ENCODE assay signal across 8 cellular contexts in the genomic region with DNA sequence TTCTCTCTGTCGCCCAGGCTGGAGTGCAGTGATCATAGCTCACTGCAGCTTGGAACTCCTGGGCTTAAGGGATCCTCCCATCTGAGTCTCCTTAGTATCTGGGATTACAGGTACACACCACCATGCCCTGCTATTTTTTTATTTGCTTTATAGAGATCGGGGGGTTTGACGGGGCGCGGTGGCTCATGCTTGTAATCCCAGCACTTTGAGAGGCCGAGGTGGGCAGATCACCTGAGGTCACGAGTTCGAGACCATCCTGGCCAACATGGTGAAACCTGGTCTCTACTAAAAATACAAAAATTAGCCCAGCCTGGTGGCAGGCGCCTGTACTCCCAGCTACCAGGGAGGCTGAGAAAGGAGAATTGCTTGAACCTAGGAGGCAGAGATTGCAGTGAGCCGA. TPM values are rescaled to one million over a fixed set of nuclear protein-coding genes. Genes with fewer than 3 reads are reported as not detected.
A peak's percentile ranks its signal among the peaks of the same experiment; 100 is the strongest.
DNase-seq lines count a peak whose midpoint lies in the region; ATAC-seq and TF ChIP-seq lines count a peak whose summit lies in the region.
"Not testable (repeated sequence)": the region's sequence is repeated elsewhere in the genome, so short reads cannot be mapped to it uniquely, and the experiment has no call there.

No MANE protein-coding gene starts in this region.

- 97 to 99% (median 97%) methylated on average over 10 of the region's 10 CpGs for WGBS in heart left ventricle, 4 donors

- not testable (repeated sequence) for H3K4me3 ChIP-seq in GM06990 (replicated peaks; ENCODE audit: low read depth, low read length)
- H3K4me3 ChIP-seq in OCI-LY3 (ENCODE audit: low read length) (peak overlapping the region; percentile 68), breast epithelium (peak overlapping the region in 1 of 3 donors; percentile 100), heart left ventricle (peak overlapping the region in 9 of 12 donors; percentile 78 to 100 (median 99)), muscle layer of colon (ENCODE audit: low read depth in 1 of 2, low read length in 2 of 2) (peak overlapping the region in 1 of 2 donors; percentile 24), gastrocnemius medialis (peak overlapping the region; percentile 31 to 100 (median 88)), upper lobe of right lung (peak overlapping the region; percentile 99)

- not testable (repeated sequence) for H3K27me3 ChIP-seq in GM06990 (replicated peaks; ENCODE audit: control insufficient read depth, insufficient read depth, low read length); OCI-LY3 (ENCODE audit: low read depth, low read length); breast epithelium; heart left ventricle; muscle layer of colon (ENCODE audit: control insufficient read depth in 1 of 2, insufficient read depth in 2 of 2, low read length in 2 of 2); gastrocnemius medialis; upper lobe of right lung

- DNase-seq in GM06990 (ENCODE audit: extremely low read depth, insufficient read length); activated CD8-positive, alpha-beta T cell treated with anti-CD3 and anti-CD28 coated beads for 36 hours; breast epithelium (ENCODE audit: low spot score in 2 of 2); gastrocnemius medialis; upper lobe of right lung: not testable (repeated sequence)
- DNase-seq in heart left ventricle = peak in 1 of 5 donors; percentile 34

- peak overlapping the region; percentile 54; the same call in 1 of the 2 replicates for H3K9ac ChIP-seq in OCI-LY3 (ENCODE audit: low read length)
- H3K9ac ChIP-seq in muscle layer of colon (ENCODE audit: low read length) = not testable (repeated sequence)

- intact Hi-C loops in activated CD8-positive, alpha-beta T cell treated with anti-CD3 and anti-CD28 coated beads for 36 hours (cut with micrococcal nuclease); breast epithelium (cut with DNase I; ENCODE audit: low total_unique reads); upper lobe of right lung (cut with DNase I): not testable (repeated sequence)
- intact Hi-C loops in heart left ventricle (cut with DNase I) = loop anchor here in 9 of 10 donors (2.0 to 10.0 kb wide), 12 partner anchors 45 to 225 kb away; a partner anchor contains a TSS
- intact Hi-C loops in gastrocnemius medialis (cut with DNase I; ENCODE audit: low total_unique reads) = loop anchor here (5.0 to 10.0 kb wide), 3 partner anchors 45 to 1972 kb away; a partner anchor contains a TSS

- H3K27me3 Mint-ChIP-seq in activated CD8-positive, alpha-beta T cell treated with anti-CD3 and anti-CD28 coated beads for 36 hours = not testable (repeated sequence)

- H3K4me3 Mint-ChIP-seq in activated CD8-positive, alpha-beta T cell treated with anti-CD3 and anti-CD28 coated beads for 36 hours = peak overlapping the region; percentile 73

- in situ Hi-C loops in gastrocnemius medialis (cut with MboI; ENCODE audit: low sequenced_read_pairs in 4 of 4) = loop anchor here in 1 of 4 donors (10.0 kb wide), 1 partner anchor 132 kb away; no protein-coding TSS in a partner anchor

- not testable (repeated sequence) for ATAC-seq in activated CD8-positive, alpha-beta T cell treated with anti-CD3 and anti-CD28 coated beads for 36 hours; heart left ventricle; gastrocnemius medialis; upper lobe of right lung

- peak overlapping the region; percentile 75 for H3K4me2 ChIP-seq in OCI-LY3 (ENCODE audit: low read length)

- H3K79me2 ChIP-seq in OCI-LY3 (ENCODE audit: low read length) = peaks cover 42% of the 10 kb centered on the region

- peaks cover 20% of the 10 kb centered on the region for H4K20me1 ChIP-seq in OCI-LY3 (ENCODE audit: insufficient read depth, low read length)

- H3K9me3 ChIP-seq in OCI-LY3 (ENCODE audit: insufficient read depth, low read length); breast epithelium; heart left ventricle; muscle layer of colon (ENCODE audit: low read length); gastrocnemius medialis; upper lobe of right lung: not testable (repeated sequence)

- POLR2A ChIA-PET in activated CD8-positive, alpha-beta T cell treated with anti-CD3 and anti-CD28 coated beads for 36 hours (lab: Charles Lee) = interaction anchor here (0.9 kb wide), 1 partner anchor 131 kb away, joined by 3 read pairs; no protein-coding TSS in a partner anchor

- H2AFZ ChIP-seq in OCI-LY3 (ENCODE audit: low read depth, low read length) = peak overlapping the region; percentile 63; the same call in 1 of the 2 replicates

- TF ChIP-seq POLR2A in breast epithelium (IDR thresholded peaks at IDR 0.05); heart left ventricle (IDR thresholded peaks at IDR 0.05); gastrocnemius medialis (IDR thresholded peaks at IDR 0.05): not testable (repeated sequence)

- not testable (repeated sequence) for H3K27ac ChIP-seq in OCI-LY3 (ENCODE audit: low read length)
- H3K27ac ChIP-seq in breast epithelium (peak overlapping the region; percentile 96), heart left ventricle (peak overlapping the region; percentile 84 to 100 (median 98)), muscle layer of colon (ENCODE audit: low read depth, low read length) (peak overlapping the region; percentile 98), gastrocnemius medialis (peak overlapping the region; percentile 89 to 100 (median 98)), upper lobe of right lung (peak overlapping the region; percentile 95)

- H3K4me1 ChIP-seq in OCI-LY3 (ENCODE audit: low read length); breast epithelium; muscle layer of colon (ENCODE audit: insufficient read depth, low read length): not testable (repeated sequence)
- H3K4me1 ChIP-seq in heart left ventricle (peaks cover 0 to 30% (median 18%) of the 10 kb centered on the region in 12 donors), gastrocnemius medialis (peaks cover 15 to 24% of the 10 kb centered on the region in 2 donors), upper lobe of right lung (peaks cover 16% of the 10 kb centered on the region)

- peak overlapping the region; percentile 95 for H3K27ac Mint-ChIP-seq in activated CD8-positive, alpha-beta T cell treated with anti-CD3 and anti-CD28 coated beads for 36 hours

- not testable (repeated sequence) for H3K9me3 Mint-ChIP-seq in activated CD8-positive, alpha-beta T cell treated with anti-CD3 and anti-CD28 coated beads for 36 hours

- not testable (repeated sequence) for H3K36me3 ChIP-seq in GM06990 (ENCODE audit: control insufficient read depth, insufficient read depth, low read length); OCI-LY3 (replicated peaks; ENCODE audit: low read depth, low read length); breast epithelium; heart left ventricle; muscle layer of colon (ENCODE audit: insufficient read depth, low read length); gastrocnemius medialis; upper lobe of right lung

- H3K36me3 Mint-ChIP-seq in activated CD8-positive, alpha-beta T cell treated with anti-CD3 and anti-CD28 coated beads for 36 hours (ENCODE audit: low read depth) = peaks cover 11% of the 10 kb centered on the region

- CTCF ChIA-PET in activated CD8-positive, alpha-beta T cell treated with anti-CD3 and anti-CD28 coated beads for 36 hours (lab: Charles Lee) = interaction anchor here (1.6 kb wide), 1 partner anchor 151 kb away, joined by 6 read pairs; no protein-coding TSS in a partner anchor

- peaks cover 24% of the 10 kb centered on the region for H3K4me1 Mint-ChIP-seq in activated CD8-positive, alpha-beta T cell treated with anti-CD3 and anti-CD28 coated beads for 36 hours (ENCODE audit: low read depth)

- TF ChIP-seq CTCF in GM06990 (IDR thresholded peaks at IDR 0.05; ENCODE audit: insufficient read depth, low read length, poor library complexity, severe bottlenecking) = peak; percentile 1
- not testable (repeated sequence) for TF ChIP-seq CTCF in OCI-LY3 (IDR thresholded peaks at IDR 0.05; ENCODE audit: low read depth, low read length); breast epithelium (IDR thresholded peaks at IDR 0.05); heart left ventricle (IDR thresholded peaks at IDR 0.05); gastrocnemius medialis (IDR thresholded peaks at IDR 0.05 in 4 of 5, conservative IDR thresholded peaks at IDR 0.05 in 1 of 5); upper lobe of right lung (IDR thresholded peaks at IDR 0.05)
- TF ChIP-seq CTCF in activated CD8-positive, alpha-beta T cell treated with anti-CD3 and anti-CD28 coated beads for 36 hours (IDR thresholded peaks at IDR 0.05) = peak; percentile 2

RNA-seq across cellular contexts. Expression of a gene that starts 0.7 kb away (rescaled TPM):
- 10 to 100 TPM; 40.2 to 44.0 TPM for total RNA-seq in activated CD8-positive, alpha-beta T cell treated with anti-CD3 and anti-CD28 coated beads for 36 hours
- total RNA-seq in breast epithelium = 10 to 100 TPM; 43.3 to 56.5 (median 43.4) TPM
- 100 to 1,000 TPM in 3 of 9 donors, 10 to 100 TPM in 6; 79.4 to 125 (median 96.2) TPM for total RNA-seq in heart left ventricle
- 10 to 100 TPM; 19.4 to 55.2 TPM for polyA plus RNA-seq in heart left ventricle
- 100 to 1,000 TPM; 152 to 217 (median 180) TPM for total RNA-seq in gastrocnemius medialis
- 38.4 TPM for total RNA-seq in upper lobe of right lung
